20 cellular contexts compared by ENCODE assay signal in genomic region chr2:130378206-130378897, GRCh38.
"Had no signal": no experiment of that assay in that cellular context is flagged by ENCODE, and none has a peak within 500 bp of the region (broad histone marks: within the 10 kb centered on the region; RNA-seq: fewer than 3 reads in every experiment).

No MANE protein-coding gene starts in this region.

- H2AFZ ChIP-seq: PC-9 had no signal

- ATAC-seq: activated CD4-positive, alpha-beta T cell treated with anti-CD3 and anti-CD28 coated beads for 36 hours; activated CD8-positive, alpha-beta T cell treated with anti-CD3 and anti-CD28 coated beads, Interleukin-2, amount 10 ng/mL, durations not matched to agents 7 days and 5 days; T-helper 17 cell had no signal

- H3K27me3 Mint-ChIP-seq: activated CD4-positive, alpha-beta T cell treated with anti-CD3 and anti-CD28 coated beads for 36 hours; activated naive CD8-positive, alpha-beta T cell treated with anti-CD3 and anti-CD28 coated beads, Interleukin-2, amount 10 ng/mL, durations not matched to agents 7 days and 5 days; T-helper 17 cell had no signal

- H3K4me3 Mint-ChIP-seq: activated CD4-positive, alpha-beta T cell treated with anti-CD3 and anti-CD28 coated beads for 36 hours; activated CD8-positive, alpha-beta T cell treated with anti-CD3 and anti-CD28 coated beads, Interleukin-2, amount 10 ng/mL, durations not matched to agents 7 days and 5 days; activated naive CD8-positive, alpha-beta T cell treated with anti-CD3 and anti-CD28 coated beads, Interleukin-2, amount 10 ng/mL, durations not matched to agents 7 days and 5 days had no signal

- H3K27ac ChIP-seq: PC-9, VCaP had no signal

- H3K27ac Mint-ChIP-seq: activated CD4-positive, alpha-beta T cell treated with anti-CD3 and anti-CD28 coated beads for 36 hours had no signal

- H3K4me3 ChIP-seq: PC-9 had no signal

- H3K4me2 ChIP-seq: PC-9 had no signal

- H3K9me3 Mint-ChIP-seq: activated naive CD8-positive, alpha-beta T cell treated with anti-CD3 and anti-CD28 coated beads, Interleukin-2, amount 10 ng/mL, durations not matched to agents 7 days and 5 days had no signal

- DNase-seq: activated CD4-positive, alpha-beta T cell treated with anti-CD3 and anti-CD28 coated beads for 36 hours; activated CD8-positive, alpha-beta memory T cell treated with anti-CD3 and anti-CD28 coated beads, Interleukin-2, amount 50 U/mL, for 48 hours; activated CD8-positive, alpha-beta T cell treated with anti-CD3 and anti-CD28 coated beads, Interleukin-2, amount 10 ng/mL, durations not matched to agents 7 days and 5 days; activated naive CD4-positive, alpha-beta T cell treated with anti-CD3 and anti-CD28 coated beads, Interleukin-2, amount 50 U/mL, for 16 hours; activated naive CD8-positive, alpha-beta T cell treated with anti-CD3 and anti-CD28 coated beads, Interleukin-2, amount 10 ng/mL, durations not matched to agents 7 days and 5 days; activated T-cell treated with anti-CD3 and anti-CD28 coated beads, Interleukin-2, amount 50 U/mL, for 1 hour; aorta; central memory CD4-positive, alpha-beta T cell; MM.1S; NCI-H1105 treated with DMSO at 0.1 percent for 48 hours; NCI-H1436 treated with DMSO at 0.1 percent for 48 hours; NCI-H187; NCI-H2081 treated with DMSO at 0.1 percent for 48 hours; NCI-H446; NCI-H524; PC-9; SHP77 treated with DMSO at 0.1 percent for 48 hours; T-helper 17 cell; T-helper 9 cell had no signal
